In the genomic region with DNA sequence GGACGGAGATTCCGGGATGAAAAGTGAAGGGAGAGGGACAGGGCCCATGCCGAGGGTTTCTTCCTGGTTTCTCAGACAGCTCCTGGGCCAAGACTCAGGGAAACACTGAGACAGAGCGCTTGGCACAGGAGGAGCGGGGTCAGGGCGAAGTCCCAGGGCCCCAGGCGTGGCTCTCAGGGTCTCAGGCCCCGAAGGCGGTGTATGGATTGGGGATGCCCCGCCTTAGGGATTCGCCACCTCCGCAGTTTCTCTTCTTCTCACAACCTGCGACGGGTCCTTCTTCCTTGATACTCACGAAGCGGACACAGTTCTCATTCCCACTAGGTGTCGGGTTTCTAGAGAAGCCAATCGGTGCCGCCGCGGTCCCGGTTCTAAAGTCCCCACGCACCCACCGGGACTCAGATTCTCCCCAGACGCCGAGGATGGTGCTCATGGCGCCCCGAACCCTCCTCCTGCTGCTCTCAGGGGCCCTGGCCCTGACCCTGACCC, we compare ENCODE assay signal across 8 cellular contexts. TPM values are rescaled to one million over a fixed set of nuclear protein-coding genes. Genes with fewer than 3 reads are reported as not detected.
DNase-seq lines count a peak whose midpoint lies in the region; ATAC-seq and TF ChIP-seq lines count a peak whose summit lies in the region.

No MANE protein-coding gene starts in this region.

- no peaks in the 10 kb centered on the region for H3K9me3 ChIP-seq in Panc1 (ENCODE audit: control insufficient read depth, insufficient read depth, low read depth, low read length)
- H3K9me3 ChIP-seq in iPS-15b (ENCODE audit: control insufficient read depth, insufficient read depth, low read length), result no peaks in the 10 kb centered on the region
- H3K9me3 ChIP-seq in spleen, result no peaks in the 10 kb centered on the region

- no peak for TF ChIP-seq POLR2A in spleen (IDR thresholded peaks at IDR 0.05)

- in situ Hi-C loops in Panc1 (cut with HindIII; ENCODE audit: low pct_unique_long_range_greater_than_20kb, low sequenced_read_pairs) (no loop called here), astrocyte of the spinal cord (cut with HindIII; ENCODE audit: low sequenced_read_pairs) (no loop called here)

- H3K4me1 ChIP-seq in Panc1 (ENCODE audit: control insufficient read depth, insufficient read depth, low read length), result peaks cover 10% of the 10 kb centered on the region
- H3K4me1 ChIP-seq in iPS-15b (ENCODE audit: control insufficient read depth, insufficient read depth, low read length), result no peaks in the 10 kb centered on the region
- H3K4me1 ChIP-seq in spleen, result peaks cover 0 to 9% (median 7%) of the 10 kb centered on the region in 6 donors

- POLR2A ChIA-PET in Panc1 (lab: Charles Lee), result interaction anchor here (0.6 kb wide), 1 partner anchor 1006 kb away, joined by 3 read pairs; no protein-coding TSS in a partner anchor

- intact Hi-C loops in Panc1 (cut with micrococcal nuclease; ENCODE audit: unreplicated experiment), result no loop called here
- intact Hi-C loops in spleen (cut with DNase I; ENCODE audit: low total_unique reads), result loop anchor here (10.0 kb wide), 1 partner anchor 57 kb away; a partner anchor contains a TSS

- H3K4me3 ChIP-seq in GM12865 (ENCODE audit: low read depth, low read length) (no peak overlapping the region), Panc1 (ENCODE audit: low read depth in 2 of 2, low read length in 2 of 2) (peak overlapping the region; percentile 58 to 73), astrocyte of the spinal cord (ENCODE audit: low read depth, low read length) (peak overlapping the region; percentile 50), iPS-15b (ENCODE audit: low read depth, low read length) (peak overlapping the region; percentile 18), spleen (peak overlapping the region in 7 of 8 donors; percentile 44 to 87 (median 52))

- WGBS in spleen, 5 donors, result 3 to 14% (median 7%) methylated on average over 9 to 28 of the region's 28 CpGs; no CpG with 5 or more reads in 1 of the 5 donors

- no TSS peak for BruUV-seq in Panc1 (replicated peaks; lab: Mats Ljungman, UMichigan)

- H3K36me3 ChIP-seq in Panc1 (ENCODE audit: control insufficient read depth, insufficient read depth, low read length) (no peaks in the 10 kb centered on the region; the same call in 1 of the 2 replicates), iPS-15b (ENCODE audit: control insufficient read depth, insufficient read depth, low read length) (no peaks in the 10 kb centered on the region), spleen (peaks cover 0 to 7% (median 0%) of the 10 kb centered on the region in 6 donors)

- H3K27ac ChIP-seq in Panc1 (ENCODE audit: low read length) (peak overlapping the region; percentile 86), spleen (peak overlapping the region in 7 of 8 donors; percentile 85 to 97 (median 88))

- CTCF ChIA-PET in Panc1 (lab: Charles Lee), result interaction anchor here (0.6 kb wide), 1 partner anchor 131 kb away, joined by 3 read pairs; no protein-coding TSS in a partner anchor

- H3K9ac ChIP-seq in iPS-15b (ENCODE audit: low read depth, low read length), result no peak overlapping the region

- peak; percentile 52 for DNase-seq in GM12865 (ENCODE audit: low read depth)
- no peak for DNase-seq in Panc1 (ENCODE audit: low read depth, low spot score)
- peak; percentile 14 for DNase-seq in astrocyte of the spinal cord (ENCODE audit: low read depth, low spot score)
- peak; percentile 86 for DNase-seq in spleen
- no peak for DNase-seq in NCI-H146 (lab: John Stamatoyannopoulos, UW)
- no peak for DNase-seq in superior temporal gyrus (ENCODE audit: extremely low spot score)

- ATAC-seq in HG02623 (IDR thresholded peaks at IDR 0.05; ENCODE audit: unreplicated experiment) (peak; percentile 16), Panc1 (peak; percentile 57)

- TF ChIP-seq CTCF in GM12865 (IDR thresholded peaks at IDR 0.05; ENCODE audit: insufficient read depth, low read depth, low read length, missing control alignments), result no peak
- TF ChIP-seq CTCF in Panc1 (IDR thresholded peaks at IDR 0.05), result no peak
- TF ChIP-seq CTCF in astrocyte of the spinal cord (IDR thresholded peaks at IDR 0.05; ENCODE audit: low read depth, low read length), result no peak
- no peak for TF ChIP-seq CTCF in spleen (IDR thresholded peaks at IDR 0.05 in 8 of 11, conservative IDR thresholded peaks at IDR 0.05 in 3 of 11)

- H3K27me3 ChIP-seq in Panc1 (ENCODE audit: control insufficient read depth, insufficient read depth, low read length) (no peaks in the 10 kb centered on the region), iPS-15b (ENCODE audit: control insufficient read depth, insufficient read depth, low read length) (peaks cover 27% of the 10 kb centered on the region), spleen (replicated peaks in 1 of 7) (no peaks in the 10 kb centered on the region)

RNA-seq across cellular contexts. Expression of a gene that starts 55.0 kb away (rescaled TPM):
- total RNA-seq in Panc1 (2021; ENCODE audit: unreplicated experiment) (397 TPM), spleen (1,000 to 10,000 TPM; 1,154 to 1,886 (median 1,537) TPM)
- polyA plus RNA-seq in Panc1 (2012; ENCODE audit: insufficient read length), result 603 TPM
- 1,000 to 10,000 TPM; 1,280 to 1,749 (median 1,625) TPM for polyA plus RNA-seq in spleen

RNA-seq across cellular contexts. Expression of a gene that starts 59.7 kb away (rescaled TPM):
- 0.62 TPM for total RNA-seq in Panc1 (2021; ENCODE audit: unreplicated experiment)
- 13.3 TPM for polyA plus RNA-seq in Panc1 (2012; ENCODE audit: insufficient read length)
- 1 to 10 TPM in 5 of 7 donors, under 1 TPM in 1, not detected in 1; 0.86 to 9.6 (median 2.0) TPM for total RNA-seq in spleen
- polyA plus RNA-seq in spleen, result under 1 TPM; 0.15 to 0.90 (median 0.46) TPM

Comparison
In these comparisons a context has a peak if more than half of its experiments do, and no peak if none do; other contexts are left out.
1. DNase-seq: peak in GM12865 (single experiment), astrocyte of the spinal cord (single experiment) and spleen (single experiment); none in Panc1 (single experiment), NCI-H146 (single experiment) and superior temporal gyrus (single experiment).